In the genomic region with DNA sequence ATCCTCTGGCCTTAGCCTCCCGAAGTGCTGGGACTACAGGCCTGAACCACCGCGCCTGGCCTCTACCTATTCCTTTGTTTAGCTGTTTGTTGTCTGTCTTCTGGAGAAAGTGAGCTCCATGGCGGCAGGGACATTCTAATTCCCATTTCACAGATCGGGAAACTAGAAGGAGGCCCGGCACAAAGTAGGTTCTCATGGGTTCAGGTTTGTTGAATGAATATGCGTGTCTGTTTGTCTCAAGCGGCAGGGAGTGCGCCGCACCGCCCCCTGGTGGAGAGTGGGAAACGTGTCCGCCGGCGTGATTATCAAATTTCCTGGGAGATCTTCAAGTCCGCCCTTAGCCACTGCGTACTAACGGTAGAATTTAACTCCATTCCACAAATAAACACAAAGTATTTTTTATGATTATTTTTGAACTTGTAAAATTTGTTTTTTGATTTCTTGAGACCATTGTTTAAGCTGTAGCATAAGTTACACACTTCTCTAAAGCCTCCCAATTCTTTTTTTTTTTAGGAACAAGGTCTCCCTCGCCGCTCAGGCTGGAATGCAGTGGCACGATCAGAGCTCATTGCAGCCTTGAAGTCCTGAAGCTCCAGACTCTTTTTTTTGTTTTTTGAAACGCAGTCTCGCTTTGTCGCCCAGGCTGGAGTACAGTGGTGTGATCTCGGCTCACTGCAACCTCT, we compare ENCODE assay signal across 8 cellular contexts. TPM values are rescaled to one million over a fixed set of nuclear protein-coding genes. Genes with fewer than 3 reads are reported as not detected.
DNase-seq lines count a peak whose midpoint lies in the region; ATAC-seq, FAIRE-seq and TF ChIP-seq lines count a peak whose summit lies in the region.

No MANE protein-coding gene starts in this region.

- no peaks in the 10 kb centered on the region for H3K9me3 ChIP-seq in SJCRH30 (replicated peaks)
- H3K9me3 ChIP-seq in parathyroid adenoma (ENCODE audit: control insufficient read depth, low read length) = no peaks in the 10 kb centered on the region

- no peaks in the 10 kb centered on the region for H3K79me2 ChIP-seq in parathyroid adenoma

- H3K27me3 ChIP-seq in SJCRH30 (no peaks in the 10 kb centered on the region), parathyroid adenoma (ENCODE audit: control insufficient read depth, insufficient read depth, low read length) (no peaks in the 10 kb centered on the region)

- H3K4me1 ChIP-seq in SJCRH30 = no peaks in the 10 kb centered on the region
- H3K4me1 ChIP-seq in parathyroid adenoma = peaks cover 4% of the 10 kb centered on the region

- H3K4me3 ChIP-seq in HFF-Myc (replicated peaks; ENCODE audit: low read depth, low read length) = no peak overlapping the region
- H3K4me3 ChIP-seq in SJCRH30 = no peak overlapping the region
- H3K4me3 ChIP-seq in parathyroid adenoma (ENCODE audit: low read depth, low read length) = no peak overlapping the region

- H3K36me3 ChIP-seq in SJCRH30 (no peaks in the 10 kb centered on the region), parathyroid adenoma (ENCODE audit: control insufficient read depth, insufficient read depth, low read length) (no peaks in the 10 kb centered on the region)

- ATAC-seq in GM21526 (IDR thresholded peaks at IDR 0.05; ENCODE audit: low FRiP score, unreplicated experiment) = no peak

- DNase-seq in HFF-Myc (ENCODE audit: extremely low read depth, low read depth) (no peak), SJCRH30 (peak; percentile 63 to 85), activated gamma-delta T cell treated with Interleukin-2 at 50 U/mL for 16 hours (peak; percentile 77), frontal cortex (ENCODE audit: low spot score in 2 of 2) (peak; percentile 61 to 79), NCI-H1048 (lab: John Stamatoyannopoulos, UW) (no peak)

- FAIRE-seq in frontal cortex (lab: Jason Lieb, UNC) = no peak

- H3K9ac ChIP-seq in parathyroid adenoma = no peak overlapping the region

- TF ChIP-seq CTCF in C4-2B (conservative IDR thresholded peaks at IDR 0.05) (peak; percentile 87), HFF-Myc (IDR thresholded peaks at IDR 0.05; ENCODE audit: low read depth, low read length, missing control alignments) (peak; percentile 95), parathyroid adenoma (IDR thresholded peaks at IDR 0.05) (peak; percentile 94)

- peak overlapping the region; percentile 48 for H2AFZ ChIP-seq in parathyroid adenoma

- H3K4me2 ChIP-seq in parathyroid adenoma (ENCODE audit: low read length) = no peak overlapping the region

- H3K27ac ChIP-seq in C4-2B (no peak overlapping the region), SJCRH30 (no peak overlapping the region), parathyroid adenoma (no peak overlapping the region)

RNA-seq across cellular contexts. Expression of a gene that starts 8.9 kb away (rescaled TPM):
- 7.2 and 10.7 TPM in 2 replicates for total RNA-seq in SJCRH30 (2014; rRNA removed; shearing (Covaris generic))
- 2.4 TPM for total RNA-seq in frontal cortex

RNA-seq across cellular contexts. Expression of a gene that starts 16.4 kb away (rescaled TPM):
- total RNA-seq in SJCRH30 (2014; rRNA removed; shearing (Covaris generic)) = 1.7 and 2.3 TPM in 2 replicates
- total RNA-seq in frontal cortex = 12.2 TPM

RNA-seq across cellular contexts. Expression of a gene that starts 27.2 kb away (rescaled TPM):
- total RNA-seq in SJCRH30 (2014; rRNA removed; shearing (Covaris generic)) = 1.4 and 2.4 TPM in 2 replicates
- total RNA-seq in frontal cortex = 4.1 TPM

Comparison
In these comparisons a context has a peak if more than half of its experiments do, and no peak if none do; other contexts are left out.
1. DNase-seq: peak in SJCRH30 (2 of 2), activated gamma-delta T cell treated with Interleukin-2 at 50 U/mL for 16 hours (single experiment) and frontal cortex (2 of 2); none in HFF-Myc (single experiment) and NCI-H1048 (single experiment).
2. Peak in every context shown above with its lines, with median percentiles within 50 percentile points of each other: CTCF ChIP-seq.